In genomic region chr22:29074276-29074625, GRCh38 we compare ENCODE assay signal across 9 cellular contexts. TPM values are rescaled to one million over a fixed set of nuclear protein-coding genes. Genes with fewer than 3 reads are reported as not detected.
DNase-seq lines count a peak whose midpoint lies in the region; ATAC-seq and TF ChIP-seq lines count a peak whose summit lies in the region.
"Had no signal": no experiment of that assay in that cellular context is flagged by ENCODE, and none has a peak within 500 bp of the region (broad histone marks: within the 10 kb centered on the region; RNA-seq: fewer than 3 reads in every experiment).

No MANE protein-coding gene starts in this region.

- TF ChIP-seq EP300 in esophagus muscularis mucosa (IDR thresholded peaks at IDR 0.05), result no peak

- H3K4me1 Mint-ChIP-seq in stimulated activated naive CD8-positive, alpha-beta T cell treated with anti-CD3 and anti-CD28 coated beads, Interleukin-15, Interleukin-2, amounts not matched to agents 100 ng/mL and 50 ng/mL, for 24 hours (ENCODE audit: low read depth), result peaks cover 17% of the 10 kb centered on the region
- H3K4me1 Mint-ChIP-seq in neural crest cell, result peaks cover 20% of the 10 kb centered on the region

- H3K4me3 ChIP-seq in esophagus muscularis mucosa (peak overlapping the region; percentile 68 to 82 (median 76)), aorta (ENCODE audit: low read length in 2 of 2) (no peak overlapping the region)

- TF ChIP-seq CTCF in esophagus muscularis mucosa (IDR thresholded peaks at IDR 0.05) (no peak), neural crest cell (conservative IDR thresholded peaks at IDR 0.05) (no peak)

- TF ChIP-seq POLR2A in esophagus muscularis mucosa (IDR thresholded peaks at IDR 0.05; ENCODE audit: low read depth), result no peak

- ATAC-seq in stimulated activated naive CD8-positive, alpha-beta T cell treated with anti-CD3 and anti-CD28 coated beads, Interleukin-15, Interleukin-2, amounts not matched to agents 100 U/mL and 50 U/mL, for 24 hours, result no peak
- ATAC-seq in aorta (ENCODE audit: low FRiP score) (peak; percentile 1), GM21423 (IDR thresholded peaks at IDR 0.05; ENCODE audit: unreplicated experiment) (no peak)

- no peaks in the 10 kb centered on the region for H3K36me3 Mint-ChIP-seq in stimulated activated naive CD8-positive, alpha-beta T cell treated with anti-CD3 and anti-CD28 coated beads, Interleukin-15, Interleukin-2, amounts not matched to agents 100 ng/mL and 50 ng/mL, for 24 hours (ENCODE audit: low read depth)
- H3K36me3 Mint-ChIP-seq in neural crest cell (ENCODE audit: low read depth), result no peaks in the 10 kb centered on the region

- H3K4me3 Mint-ChIP-seq in stimulated activated naive CD8-positive, alpha-beta T cell treated with anti-CD3 and anti-CD28 coated beads, Interleukin-15, Interleukin-2, amounts not matched to agents 100 ng/mL and 50 ng/mL, for 24 hours, result peak overlapping the region; percentile 37
- H3K4me3 Mint-ChIP-seq in neural crest cell, result peak overlapping the region; percentile 77

- peak overlapping the region; percentile 66 to 76 (median 70) for H3K27ac ChIP-seq in esophagus muscularis mucosa (replicated peaks in 1 of 4)
- H3K27ac ChIP-seq in aorta (ENCODE audit: low read depth in 1 of 2, low read length in 2 of 2), result no peak overlapping the region

- no peaks in the 10 kb centered on the region for H3K9me3 ChIP-seq in esophagus muscularis mucosa
- H3K9me3 ChIP-seq in aorta (ENCODE audit: control insufficient read depth, low read length), result no peaks in the 10 kb centered on the region
- H3K9me3 ChIP-seq: mucosa of descending colon had no signal

- WGBS in esophagus muscularis mucosa, result 58% methylated on average over 6 of the region's 8 CpGs
- whole genome bisulfite sequencing in aorta, 2 donors, result 68 to 77% methylated on average over 8 of the region's 8 CpGs

- peaks cover 80% of the 10 kb centered on the region for H3K27me3 Mint-ChIP-seq in stimulated activated naive CD8-positive, alpha-beta T cell treated with anti-CD3 and anti-CD28 coated beads, Interleukin-15, Interleukin-2, amounts not matched to agents 100 ng/mL and 50 ng/mL, for 24 hours
- H3K27me3 Mint-ChIP-seq in neural crest cell (ENCODE audit: low read depth), result peaks cover 62% of the 10 kb centered on the region

- intact Hi-C loops in esophagus muscularis mucosa (cut with DNase I), result no loop called here
- intact Hi-C loops in aorta (cut with DNase I), result no loop called here

- no peak overlapping the region for H3K27ac Mint-ChIP-seq in stimulated activated naive CD8-positive, alpha-beta T cell treated with anti-CD3 and anti-CD28 coated beads, Interleukin-15, Interleukin-2, amounts not matched to agents 100 ng/mL and 50 ng/mL, for 24 hours
- H3K27ac Mint-ChIP-seq in neural crest cell (ENCODE audit: unreplicated experiment), result no peak overlapping the region

- peaks cover 0 to 11% (median 0%) of the 10 kb centered on the region in 4 donors for H3K27me3 ChIP-seq in esophagus muscularis mucosa
- H3K27me3 ChIP-seq in aorta (ENCODE audit: control insufficient read depth in 1 of 2, insufficient read depth in 2 of 2, low read length in 1 of 2), result no peaks in the 10 kb centered on the region

- H3K36me3 ChIP-seq in esophagus muscularis mucosa, result no peaks in the 10 kb centered on the region
- H3K36me3 ChIP-seq in aorta (ENCODE audit: control insufficient read depth in 1 of 2, insufficient read depth in 2 of 2, low read length in 1 of 2), result no peaks in the 10 kb centered on the region

- no peaks in the 10 kb centered on the region for H3K9me3 Mint-ChIP-seq in stimulated activated naive CD8-positive, alpha-beta T cell treated with anti-CD3 and anti-CD28 coated beads, Interleukin-15, Interleukin-2, amounts not matched to agents 100 ng/mL and 50 ng/mL, for 24 hours
- H3K9me3 Mint-ChIP-seq in neural crest cell, result no peaks in the 10 kb centered on the region

- H3K4me1 ChIP-seq in esophagus muscularis mucosa, result peaks cover 26 to 36% (median 31%) of the 10 kb centered on the region in 4 donors
- H3K4me1 ChIP-seq in aorta (ENCODE audit: control insufficient read depth in 1 of 2, insufficient read depth in 2 of 2, low read length in 2 of 2), result no peaks in the 10 kb centered on the region

- no peak for DNase-seq in stimulated activated naive CD8-positive, alpha-beta T cell treated with anti-CD3 and anti-CD28 coated beads, Interleukin-15, Interleukin-2, amounts not matched to agents 100 U/mL and 50 U/mL, for 24 hours
- DNase-seq in esophagus muscularis mucosa (ENCODE audit: extremely low spot score) (no peak), neural crest cell (ENCODE audit: low read depth, low spot score) (no peak), aorta (no peak), COR-L47 (lab: John Stamatoyannopoulos, UW) (no peak), NCI-H1092 treated with DMSO at 0.1 percent for 48 hours (lab: John Stamatoyannopoulos, UW) (no peak)

RNA-seq across cellular contexts. Expression of gene KREMEN1, which starts 1.4 kb away (rescaled TPM):
- 10 to 100 TPM in 3 of 4 donors, 1 to 10 TPM in 1; 8.7 to 14.6 (median 12.4) TPM for total RNA-seq in esophagus muscularis mucosa
- 3.9 and 4.9 TPM in 2 replicates for total RNA-seq in neural crest cell
- total RNA-seq in aorta, result 10 to 100 TPM; 13.4 to 19.1 TPM
- 1 to 10 TPM; 1.9 to 3.6 TPM for polyA plus RNA-seq in aorta

RNA-seq across cellular contexts. Expression of gene C22orf31, which starts 12.6 kb away (rescaled TPM):
- total RNA-seq in esophagus muscularis mucosa (not detected), neural crest cell (not detected in 2 replicates), aorta (not detected)
- not detected for polyA plus RNA-seq in aorta

Comparison
In these comparisons a context has a peak if more than half of its experiments do, and no peak if none do; other contexts are left out.
1. H3K27ac ChIP-seq: peak in esophagus muscularis mucosa (4 of 4); none in aorta (0 of 2).
2. H3K4me3 ChIP-seq: peak in esophagus muscularis mucosa (4 of 4); none in aorta (0 of 2).